In the genomic region with DNA sequence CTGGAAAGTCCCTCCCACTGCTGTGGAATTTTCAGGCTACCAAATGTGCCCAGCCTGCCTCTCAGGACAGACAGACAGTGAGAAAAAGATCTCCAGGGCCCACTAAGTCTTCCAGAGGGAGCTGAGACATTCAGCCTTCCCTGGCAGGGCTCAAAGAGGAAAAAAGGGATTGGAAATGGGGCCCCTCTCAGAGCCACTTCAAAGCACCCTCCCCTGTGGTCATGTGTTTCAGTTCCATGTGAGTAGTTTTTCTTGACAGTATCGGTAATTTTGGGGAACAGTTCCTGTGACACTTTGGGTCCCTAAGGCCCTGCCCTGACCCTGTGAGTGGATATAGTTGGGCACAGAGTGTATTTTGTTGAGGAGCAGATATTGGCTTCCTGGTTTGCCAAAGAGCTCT, we compare ENCODE assay signal across 16 cellular contexts. TPM values are rescaled to one million over a fixed set of nuclear protein-coding genes. Genes with fewer than 3 reads are reported as not detected.
DNase-seq lines count a peak whose midpoint lies in the region; ATAC-seq and TF ChIP-seq lines count a peak whose summit lies in the region.
"Had no signal": no experiment of that assay in that cellular context is flagged by ENCODE, and none has a peak within 500 bp of the region (broad histone marks: within the 10 kb centered on the region; RNA-seq: fewer than 3 reads in every experiment).

No MANE protein-coding gene starts in this region.

- no peak for DNase-seq in activated naive CD4-positive, alpha-beta T cell treated with anti-CD3 and anti-CD28 coated beads for 36 hours
- DNase-seq in activated naive CD4-positive, alpha-beta T cell treated with Interleukin-2 at 50 U/mL for 16 hours: no peak
- DNase-seq in HFFc6 (no peak), gastrocnemius medialis (no peak), transverse colon (no peak), NCI-H2227 treated with DMSO at 0.1 percent for 48 hours (lab: John Stamatoyannopoulos, UW) (no peak), EL (no peak)
- DNase-seq in activated naive CD8-positive, alpha-beta T cell treated with anti-CD3 and anti-CD28 coated beads, Interleukin-2, amount 50 U/mL, for 24 hours: no peak
- DNase-seq: activated CD8-positive, alpha-beta memory T cell treated with anti-CD3 and anti-CD28 coated beads for 24 hours; DMS 273 treated with DMSO at 0.1 percent for 48 hours; esophagus squamous epithelium; NCI-H1417 treated with DMSO at 0.1 percent for 48 hours; NCI-H510A; occipital lobe; spleen had no signal

- WGBS in transverse colon (ENCODE audit: low coverage in 1 of 2), 2 donors: 83% methylated on average over 1 of the region's 1 CpG; no CpG with 5 or more reads in 1 of the 2 donors

- TF ChIP-seq EP300 in transverse colon (IDR thresholded peaks at IDR 0.05; ENCODE audit: low read depth): no peak

- intact Hi-C loops in activated naive CD4-positive, alpha-beta T cell treated with anti-CD3 and anti-CD28 coated beads for 36 hours (cut with micrococcal nuclease): loop anchor here (2.0 kb wide), 1 partner anchor 19 kb away; no protein-coding TSS in a partner anchor
- intact Hi-C loops in gastrocnemius medialis (cut with DNase I; ENCODE audit: low total_unique reads): no loop called here
- intact Hi-C loops in transverse colon (cut with DNase I; ENCODE audit: low total_unique reads): no loop called here

- no peaks in the 10 kb centered on the region for H3K9me3 Mint-ChIP-seq in activated naive CD4-positive, alpha-beta T cell treated with anti-CD3 and anti-CD28 coated beads for 36 hours
- no peaks in the 10 kb centered on the region for H3K9me3 Mint-ChIP-seq in HFFc6
- H3K9me3 Mint-ChIP-seq in activated naive CD8-positive, alpha-beta T cell treated with anti-CD3 and anti-CD28 coated beads, Interleukin-2, amount 50 U/mL, for 24 hours: no peaks in the 10 kb centered on the region
- H3K9me3 Mint-ChIP-seq: T-helper 2 cell treated with Interferon-gamma antibody and Interleukin-4, amounts not matched to agents 5 μg/mL and 100 μg/mL, for 36 hours had no signal

- peak overlapping the region; percentile 78 to 91 (median 90) for H3K27ac ChIP-seq in gastrocnemius medialis
- H3K27ac ChIP-seq in transverse colon: no peak overlapping the region
- H3K27ac ChIP-seq: esophagus squamous epithelium had no signal

- no peak for ATAC-seq in activated naive CD8-positive, alpha-beta T cell treated with anti-CD3 and anti-CD28 coated beads, Interleukin-2, amount 50 U/mL, for 24 hours
- no peak for ATAC-seq in gastrocnemius medialis

- CTCF ChIA-PET in activated naive CD4-positive, alpha-beta T cell treated with anti-CD3 and anti-CD28 coated beads for 36 hours (lab: Charles Lee): no interaction called here

- in situ Hi-C loops in gastrocnemius medialis (cut with MboI; ENCODE audit: low sequenced_read_pairs in 4 of 4) (no loop called here), transverse colon (cut with MboI; ENCODE audit: low pct_ligation_motif_present in 1 of 4, low pct_unique_long_range_greater_than_20kb in 1 of 4, low sequenced_read_pairs in 3 of 4) (no loop called here)

- TF ChIP-seq CTCF in HFFc6 (IDR thresholded peaks at IDR 0.05) (no peak), gastrocnemius medialis (IDR thresholded peaks at IDR 0.05 in 4 of 5, conservative IDR thresholded peaks at IDR 0.05 in 1 of 5) (no peak), transverse colon (IDR thresholded peaks at IDR 0.05) (no peak)

- no peak for TF ChIP-seq POLR2A in gastrocnemius medialis (IDR thresholded peaks at IDR 0.05)
- no peak for TF ChIP-seq POLR2A in transverse colon (IDR thresholded peaks at IDR 0.05)

- H3K4me1 Mint-ChIP-seq in activated naive CD4-positive, alpha-beta T cell treated with anti-CD3 and anti-CD28 coated beads for 36 hours (ENCODE audit: low read depth): peaks cover 74% of the 10 kb centered on the region
- H3K4me1 Mint-ChIP-seq in HFFc6 (ENCODE audit: low read depth): peaks cover 66% of the 10 kb centered on the region
- peaks cover 70% of the 10 kb centered on the region for H3K4me1 Mint-ChIP-seq in activated naive CD8-positive, alpha-beta T cell treated with anti-CD3 and anti-CD28 coated beads, Interleukin-2, amount 50 U/mL, for 24 hours

- H3K36me3 Mint-ChIP-seq in activated naive CD4-positive, alpha-beta T cell treated with anti-CD3 and anti-CD28 coated beads for 36 hours (ENCODE audit: low read depth): peaks cover 8% of the 10 kb centered on the region
- H3K36me3 Mint-ChIP-seq in HFFc6 (ENCODE audit: low read depth): no peaks in the 10 kb centered on the region; the same call in 1 of the 2 replicates
- H3K36me3 Mint-ChIP-seq in activated naive CD8-positive, alpha-beta T cell treated with anti-CD3 and anti-CD28 coated beads, Interleukin-2, amount 50 U/mL, for 24 hours (ENCODE audit: low read depth): peaks cover 18% of the 10 kb centered on the region

- H3K27ac Mint-ChIP-seq in activated naive CD4-positive, alpha-beta T cell treated with anti-CD3 and anti-CD28 coated beads for 36 hours: peak overlapping the region; percentile 63
- peak overlapping the region; percentile 63 for H3K27ac Mint-ChIP-seq in HFFc6
- H3K27ac Mint-ChIP-seq in activated naive CD8-positive, alpha-beta T cell treated with anti-CD3 and anti-CD28 coated beads, Interleukin-2, amount 50 U/mL, for 24 hours: peak overlapping the region; percentile 36
- H3K27ac Mint-ChIP-seq: T-helper 2 cell treated with Interferon-gamma antibody and Interleukin-4, amounts not matched to agents 5 μg/mL and 100 μg/mL, for 36 hours had no signal

- H3K4me3 ChIP-seq in gastrocnemius medialis (no peak overlapping the region), transverse colon (no peak overlapping the region)
- H3K4me3 ChIP-seq: esophagus squamous epithelium, spleen had no signal

- H3K36me3 ChIP-seq in gastrocnemius medialis: no peaks in the 10 kb centered on the region
- no peaks in the 10 kb centered on the region for H3K36me3 ChIP-seq in transverse colon
- H3K36me3 ChIP-seq: esophagus squamous epithelium, spleen had no signal

- peaks cover 85 to 92% of the 10 kb centered on the region in 2 donors for H3K4me1 ChIP-seq in gastrocnemius medialis
- H3K4me1 ChIP-seq in transverse colon: peaks cover 21 to 70% (median 30%) of the 10 kb centered on the region in 4 donors

- no peak overlapping the region for H3K4me3 Mint-ChIP-seq in activated naive CD4-positive, alpha-beta T cell treated with anti-CD3 and anti-CD28 coated beads for 36 hours
- no peak overlapping the region for H3K4me3 Mint-ChIP-seq in HFFc6
- no peak overlapping the region for H3K4me3 Mint-ChIP-seq in activated naive CD8-positive, alpha-beta T cell treated with anti-CD3 and anti-CD28 coated beads, Interleukin-2, amount 50 U/mL, for 24 hours
- H3K4me3 Mint-ChIP-seq: T-helper 2 cell treated with Interferon-gamma antibody and Interleukin-4, amounts not matched to agents 5 μg/mL and 100 μg/mL, for 36 hours had no signal

- H3K27me3 ChIP-seq in gastrocnemius medialis (no peaks in the 10 kb centered on the region), transverse colon (no peaks in the 10 kb centered on the region)
- H3K27me3 ChIP-seq: esophagus squamous epithelium, spleen had no signal

- no peaks in the 10 kb centered on the region for H3K9me3 ChIP-seq in gastrocnemius medialis
- H3K9me3 ChIP-seq in transverse colon: no peaks in the 10 kb centered on the region
- H3K9me3 ChIP-seq: esophagus squamous epithelium, spleen had no signal

- H3K27me3 Mint-ChIP-seq in activated naive CD4-positive, alpha-beta T cell treated with anti-CD3 and anti-CD28 coated beads for 36 hours (ENCODE audit: low read depth): no peaks in the 10 kb centered on the region
- peaks cover 2% of the 10 kb centered on the region; the same call in 1 of the 2 replicates for H3K27me3 Mint-ChIP-seq in HFFc6 (ENCODE audit: insufficient read depth)
- no peaks in the 10 kb centered on the region for H3K27me3 Mint-ChIP-seq in activated naive CD8-positive, alpha-beta T cell treated with anti-CD3 and anti-CD28 coated beads, Interleukin-2, amount 50 U/mL, for 24 hours

RNA-seq across cellular contexts. Expression of a gene that starts 25.0 kb away (rescaled TPM):
- total RNA-seq in activated naive CD4-positive, alpha-beta T cell treated with anti-CD3 and anti-CD28 coated beads for 36 hours: 100 to 1,000 TPM; 200 to 203 TPM
- total RNA-seq in HFFc6 (2021; fragmentation: NEBNext Ultra II Directional; extraction: Animal tissue kit (Norgen Biotek cat#: 25700)): 100 to 1,000 TPM; 204 to 228 (median 208) TPM
- total RNA-seq in gastrocnemius medialis: 100 to 1,000 TPM in 3 of 4 donors, 10 to 100 TPM in 1; 77.8 to 125 (median 119) TPM
- total RNA-seq in transverse colon: 100 to 1,000 TPM in 2 of 4 donors, 10 to 100 TPM in 2; 63.6 to 171 (median 105) TPM

Comparison
In these comparisons a context has a peak if more than half of its experiments do, and no peak if none do; other contexts are left out.
1. H3K27ac ChIP-seq: peak in gastrocnemius medialis (4 of 4); none in transverse colon (0 of 4).
2. Peak in every context shown above with its lines, with median percentiles within 50 percentile points of each other: H3K27ac Mint-ChIP-seq.